ENCODE assay signal across 8 cellular contexts in genomic region chr2:42359304-42359749, GRCh38. TPM values are rescaled to one million over a fixed set of nuclear protein-coding genes. Genes with fewer than 3 reads are reported as not detected.
DNase-seq lines count a peak whose midpoint lies in the region; ATAC-seq, FAIRE-seq and TF ChIP-seq lines count a peak whose summit lies in the region.

No MANE protein-coding gene starts in this region.

- peaks cover 29% of the 10 kb centered on the region for H3K36me3 Mint-ChIP-seq in CD8-positive, alpha-beta T cell
- H3K36me3 Mint-ChIP-seq in natural killer cell = no peaks in the 10 kb centered on the region

- peak overlapping the region; percentile 96 for H3K27ac ChIP-seq in CD8-positive, alpha-beta T cell (ENCODE audit: low read depth, low read length)
- H3K27ac ChIP-seq in Karpas-422 (ENCODE audit: low read length) = peak overlapping the region; percentile 82; the same call in 1 of the 2 replicates

- H3K4me1 ChIP-seq in CD8-positive, alpha-beta T cell (ENCODE audit: insufficient read depth, low read length) = peaks cover 42% of the 10 kb centered on the region
- H3K4me1 ChIP-seq in Karpas-422 (ENCODE audit: low read length) = peaks cover 29% of the 10 kb centered on the region

- no peak overlapping the region for H2AFZ ChIP-seq in Karpas-422 (ENCODE audit: low read length)

- TF ChIP-seq CTCF in CD8-positive, alpha-beta T cell (IDR thresholded peaks at IDR 0.05) = no peak
- TF ChIP-seq CTCF in bronchial epithelial cell (IDR thresholded peaks at IDR 0.05; ENCODE audit: insufficient read depth, low read length, severe bottlenecking) = no peak
- TF ChIP-seq CTCF in natural killer cell (IDR thresholded peaks at IDR 0.05) = no peak

- no peaks in the 10 kb centered on the region for H3K27me3 ChIP-seq in CD8-positive, alpha-beta T cell (ENCODE audit: insufficient read depth, low read length)
- no peaks in the 10 kb centered on the region for H3K27me3 ChIP-seq in Karpas-422 (ENCODE audit: low read length)
- no peaks in the 10 kb centered on the region for H3K27me3 ChIP-seq in bronchial epithelial cell (ENCODE audit: control insufficient read depth, insufficient read depth, low read length)

- H3K9ac ChIP-seq in Karpas-422 (ENCODE audit: low read length) = peak overlapping the region; percentile 97

- POLR2A ChIA-PET in CD8-positive, alpha-beta T cell (lab: Charles Lee) = interaction anchor here (2.1 to 3.8 kb wide), 2 partner anchors 16 to 451 kb away, joined by 4 to 17 read pairs; no protein-coding TSS in a partner anchor

- peaks cover 67% of the 10 kb centered on the region for H3K79me2 ChIP-seq in Karpas-422 (ENCODE audit: low read length)

- CTCF ChIA-PET in CD8-positive, alpha-beta T cell (lab: Charles Lee) = interaction anchor here (0.7 kb wide), 1 partner anchor 452 kb away, joined by 3 read pairs; no protein-coding TSS in a partner anchor

- peak overlapping the region; percentile 99 for H3K27ac Mint-ChIP-seq in CD8-positive, alpha-beta T cell
- peak overlapping the region; percentile 92 to 94 for H3K27ac Mint-ChIP-seq in natural killer cell

- H3K27me3 Mint-ChIP-seq in CD8-positive, alpha-beta T cell (ENCODE audit: low read depth) = no peaks in the 10 kb centered on the region
- H3K27me3 Mint-ChIP-seq in natural killer cell (ENCODE audit: low read depth in 2 of 2) = no peaks in the 10 kb centered on the region

- H3K9me3 Mint-ChIP-seq in CD8-positive, alpha-beta T cell = no peaks in the 10 kb centered on the region
- no peaks in the 10 kb centered on the region for H3K9me3 Mint-ChIP-seq in natural killer cell

- H3K9me2 ChIP-seq in Karpas-422 (replicated peaks; ENCODE audit: insufficient read depth, low read length) = no peaks in the 10 kb centered on the region

- no peak for FAIRE-seq in bronchial epithelial cell (lab: Jason Lieb, UNC)

- intact Hi-C loops in CD8-positive, alpha-beta T cell (cut with DNase I, micrococcal nuclease) = no loop called here
- intact Hi-C loops in natural killer cell (cut with micrococcal nuclease) = no loop called here

- ATAC-seq in CD8-positive, alpha-beta T cell = no peak
- ATAC-seq in natural killer cell = no peak
- no peak for ATAC-seq in GM18511 (IDR thresholded peaks at IDR 0.05; ENCODE audit: unreplicated experiment)

- H4K20me1 ChIP-seq in Karpas-422 (ENCODE audit: insufficient read depth, low read depth, low read length) = peaks cover 3% of the 10 kb centered on the region; the same call in 1 of the 2 replicates

- peak overlapping the region; percentile 85 for H3K4me2 ChIP-seq in Karpas-422 (ENCODE audit: low read depth, low read length, poor library complexity, severe bottlenecking)

- DNase-seq in CD8-positive, alpha-beta T cell = no peak
- DNase-seq in Karpas-422 = no peak
- DNase-seq in bronchial epithelial cell (ENCODE audit: low read depth) = peak; percentile 14
- no peak for DNase-seq in natural killer cell
- DNase-seq in stimulated activated naive CD4-positive, alpha-beta T cell (lab: John Stamatoyannopoulos, UW) = no peak
- DNase-seq in NCI-H82 (lab: John Stamatoyannopoulos, UW) = no peak
- DNase-seq in DMS 273 (lab: John Stamatoyannopoulos, UW; ENCODE audit: unreplicated experiment) = no peak

- peak overlapping the region; percentile 96 for H3K4me3 ChIP-seq in CD8-positive, alpha-beta T cell (ENCODE audit: low read depth, low read length)
- H3K4me3 ChIP-seq in Karpas-422 (ENCODE audit: low read length) = peak overlapping the region; percentile 99
- peak overlapping the region; percentile 98 for H3K4me3 ChIP-seq in bronchial epithelial cell (ENCODE audit: low read depth, low read length)

- H3K36me3 ChIP-seq in CD8-positive, alpha-beta T cell (ENCODE audit: insufficient read depth, low read length) = no peaks in the 10 kb centered on the region
- H3K36me3 ChIP-seq in Karpas-422 (ENCODE audit: insufficient read depth, low read length) (no peaks in the 10 kb centered on the region), bronchial epithelial cell (ENCODE audit: control insufficient read depth, insufficient read depth, low read length) (no peaks in the 10 kb centered on the region)

- H3K9me3 ChIP-seq in CD8-positive, alpha-beta T cell (ENCODE audit: low read length) = no peaks in the 10 kb centered on the region
- no peaks in the 10 kb centered on the region for H3K9me3 ChIP-seq in Karpas-422 (ENCODE audit: low read length)

- peaks cover 66% of the 10 kb centered on the region for H3K4me1 Mint-ChIP-seq in CD8-positive, alpha-beta T cell (ENCODE audit: low read depth)
- peaks cover 63 to 69% of the 10 kb centered on the region in 2 donors for H3K4me1 Mint-ChIP-seq in natural killer cell

- H3K4me3 Mint-ChIP-seq in CD8-positive, alpha-beta T cell = peak overlapping the region; percentile 86
- peak overlapping the region; percentile 91 for H3K4me3 Mint-ChIP-seq in natural killer cell

RNA-seq across cellular contexts. Expression of gene COX7A2L, which starts 1.7 kb away (rescaled TPM):
- total RNA-seq in CD8-positive, alpha-beta T cell = 10 to 100 TPM; 56.9 to 60.8 TPM
- 202 and 232 TPM in 2 replicates for total RNA-seq in Karpas-422 (2014; rRNA removed; shearing (Covaris generic); ENCODE audit: low replicate concordance)
- total RNA-seq in bronchial epithelial cell (318 and 445 TPM in 2 replicates), natural killer cell (10 to 100 TPM; 45.8 to 59.1 (median 58.1) TPM)
